ENCODE assay signal across 12 cellular contexts in the genomic region with DNA sequence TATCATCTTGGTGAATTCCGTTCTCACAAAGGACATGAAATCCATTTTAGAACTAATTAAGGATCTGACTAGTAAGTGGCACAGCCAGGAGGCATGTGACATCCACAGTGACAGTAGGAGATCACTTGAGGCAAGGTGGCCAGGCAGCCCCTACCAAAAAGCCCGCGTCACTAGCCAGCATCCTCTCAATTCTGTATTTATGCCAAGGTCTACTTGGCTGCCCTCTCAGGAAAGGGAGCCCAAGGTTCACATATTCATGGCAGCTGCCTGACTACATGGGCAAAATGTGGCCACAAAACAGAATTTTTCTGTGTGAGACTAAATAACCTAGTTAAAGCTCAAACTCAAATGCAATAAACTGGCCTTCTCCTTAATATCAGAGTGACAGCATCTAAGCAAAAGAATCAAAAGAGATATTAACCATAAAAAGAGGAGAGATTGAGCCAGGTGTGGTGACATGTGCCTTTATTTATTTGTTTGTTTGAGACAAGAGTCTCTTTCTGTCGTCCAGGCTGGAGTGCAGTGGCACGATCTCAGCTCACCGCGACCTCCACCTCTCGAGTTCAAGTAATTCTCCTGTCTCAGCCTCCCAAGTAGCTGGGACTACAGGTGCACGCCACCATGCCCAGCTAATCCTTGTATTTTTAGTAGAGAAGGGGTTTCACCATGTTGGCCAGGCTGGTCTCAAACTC.
"Had no signal": no experiment of that assay in that cellular context is flagged by ENCODE, and none has a peak within 500 bp of the region (broad histone marks: within the 10 kb centered on the region; RNA-seq: fewer than 3 reads in every experiment).

No MANE protein-coding gene starts in this region.

- DNase-seq: activated CD4-positive, alpha-beta T cell treated with anti-CD3 and anti-CD28 coated beads for 4 hours; activated CD8-positive, alpha-beta memory T cell treated with anti-CD3 and anti-CD28 coated beads for 24 hours; activated effector memory CD4-positive, alpha-beta T cell treated with Interleukin-2 at 50 U/mL for 16 hours; colonic mucosa; esophagus squamous epithelium; foreskin fibroblast; immature natural killer cell; left cardiac atrium; nephron progenitor cell; stimulated activated CD4-positive, alpha-beta T cell treated with anti-CD3 and anti-CD28 coated beads, Interleukin-4, amount 100 ng/mL, for 4 hours; T1000; uterus had no signal

- H3K9me3 ChIP-seq: colonic mucosa, esophagus squamous epithelium, uterus had no signal

- H3K4me1 ChIP-seq: colonic mucosa, uterus had no signal

- H3K9me3 Mint-ChIP-seq: immature natural killer cell had no signal

- H3K36me3 Mint-ChIP-seq: immature natural killer cell had no signal

- H3K4me3 ChIP-seq: colonic mucosa, esophagus squamous epithelium, uterus had no signal

- H3K36me3 ChIP-seq: colonic mucosa, esophagus squamous epithelium, uterus had no signal

- ATAC-seq: left cardiac atrium had no signal

- H3K27ac Mint-ChIP-seq: immature natural killer cell, nephron progenitor cell had no signal

- H3K27me3 ChIP-seq: colonic mucosa, esophagus squamous epithelium, uterus had no signal

- H3K27ac ChIP-seq: colonic mucosa, esophagus squamous epithelium, uterus had no signal

- H3K4me3 Mint-ChIP-seq: immature natural killer cell, nephron progenitor cell had no signal
